Comparison of ENCODE assay signal across 8 cellular contexts in genomic region chr22:31211862-31212730, GRCh38.
DNase-seq lines count a peak whose midpoint lies in the region; ATAC-seq lines count a peak whose summit lies in the region.

Gene LIMK2 (plus strand): TSS chr22:31212298. CDS start chr22:31212409, 111 bp downstream.

- peaks cover 38% of the 10 kb centered on the region for H3K4me1 Mint-ChIP-seq in central memory CD8-positive, alpha-beta T cell

- ATAC-seq in GM19043 (IDR thresholded peaks at IDR 0.05; ENCODE audit: low read depth, unreplicated experiment) (peak; percentile 77), HG03354 (IDR thresholded peaks at IDR 0.05; ENCODE audit: poor library complexity, severe bottlenecking, unreplicated experiment) (peak; percentile 87)
- ATAC-seq in activated CD4-positive, CD25-positive, alpha-beta regulatory T cell treated with anti-CD3 and anti-CD28 coated beads, Interleukin-2, amount 50 U/mL, for 24 hours, result peak; percentile 95 to 96
- ATAC-seq in central memory CD8-positive, alpha-beta T cell (replicated peaks; ENCODE audit: extremely low read depth, poor library complexity, severe bottlenecking), result peak; percentile 96

- H3K36me3 Mint-ChIP-seq in central memory CD8-positive, alpha-beta T cell (ENCODE audit: insufficient read depth), result peaks cover 12% of the 10 kb centered on the region

- H3K4me3 Mint-ChIP-seq in central memory CD8-positive, alpha-beta T cell, result peak within 1 kb of the TSS; percentile 83

- H3K27me3 Mint-ChIP-seq in central memory CD8-positive, alpha-beta T cell, result no peaks in the 10 kb centered on the region

- DNase-seq in AG20443 (ENCODE audit: low spot score) (peak; percentile 98), NCI-H446 treated with DMSO at 0.1 percent for 48 hours (lab: John Stamatoyannopoulos, UW) (peak; percentile 77), islet precursor cell (peak; percentile 94)
- DNase-seq in central memory CD8-positive, alpha-beta T cell (ENCODE audit: low spot score in 2 of 2), result peak; percentile 91 to 94
- peak; percentile 94 to 99 (median 96) for DNase-seq in stimulated activated CD4-positive, alpha-beta T cell treated with anti-CD3 and anti-CD28 coated beads, Interleukin-12 subunit alpha, Interleukin-12 subunit beta, amount 100 ng/mL, for 48 hours (ENCODE audit: low read depth in 2 of 3, low spot score in 1 of 3)

- no peaks in the 10 kb centered on the region for H3K9me3 Mint-ChIP-seq in central memory CD8-positive, alpha-beta T cell

- H3K27ac Mint-ChIP-seq in central memory CD8-positive, alpha-beta T cell (ENCODE audit: low read depth), result peak within 1 kb of the TSS; percentile 82

Comparison
In these comparisons a context has a peak if more than half of its experiments do, and no peak if none do; other contexts are left out.
1. Peak in every context shown above with its lines: DNase-seq and ATAC-seq.